ENCODE assay signal across 12 cellular contexts in genomic region chr10:6194291-6194690, GRCh38.
"Had no signal": no experiment of that assay in that cellular context is flagged by ENCODE, and none has a peak within 500 bp of the region (broad histone marks: within the 10 kb centered on the region; RNA-seq: fewer than 3 reads in every experiment).

No MANE protein-coding gene starts in this region.

- H3K36me3 ChIP-seq: right lobe of liver, uterus had no signal

- DNase-seq: activated naive CD4-positive, alpha-beta T cell treated with anti-CD3 and anti-CD28 coated beads for 36 hours; dermis blood vessel endothelial cell; erythroblast; left cardiac atrium; naive thymus-derived CD8-positive, alpha-beta T cell; occipital lobe; right lobe of liver; stimulated activated CD4-positive, alpha-beta T cell treated with anti-CD3 and anti-CD28 coated beads, Interleukin-2, amount 100 ng/mL, for 48 hours; T-cell; testis; uterus had no signal

- H3K27me3 ChIP-seq: right lobe of liver, testis, uterus had no signal

- H3K4me3 ChIP-seq: right lobe of liver, testis, uterus had no signal

- ATAC-seq: left cardiac atrium; naive thymus-derived CD8-positive, alpha-beta T cell; right lobe of liver; T-cell had no signal

- H3K27ac ChIP-seq: right lobe of liver, VCaP had no signal

- H3K9me3 ChIP-seq: right lobe of liver, testis, uterus had no signal
